Comparison of ENCODE assay signal across 16 cellular contexts in genomic region chr5:2303391-2304100, GRCh38.
"Had no signal": no experiment of that assay in that cellular context is flagged by ENCODE, and none has a peak within 500 bp of the region (broad histone marks: within the 10 kb centered on the region; RNA-seq: fewer than 3 reads in every experiment).

No MANE protein-coding gene starts in this region.

- H3K36me3 Mint-ChIP-seq: natural killer cell treated with Interleukin-12 subunit alpha and Interleukin-12 subunit beta and Interleukin-15 and Interleukin-18, amount 100 ng/mL, for 72 hours had no signal

- H3K4me3 Mint-ChIP-seq: activated T-cell treated with anti-CD3 and anti-CD28 coated beads, Interleukin-2, amount 50 U/mL, for 72 hours; natural killer cell treated with Interleukin-12 subunit alpha and Interleukin-12 subunit beta and Interleukin-15 and Interleukin-18, amount 100 ng/mL, for 72 hours had no signal

- H3K9me3 Mint-ChIP-seq: activated T-cell treated with anti-CD3 and anti-CD28 coated beads, Interleukin-2, amount 50 U/mL, for 72 hours had no signal

- H3K27ac Mint-ChIP-seq: activated T-cell treated with anti-CD3 and anti-CD28 coated beads, Interleukin-2, amount 50 U/mL, for 72 hours; natural killer cell treated with Interleukin-12 subunit alpha and Interleukin-12 subunit beta and Interleukin-15 and Interleukin-18, amount 100 ng/mL, for 72 hours had no signal

- DNase-seq: activated CD4-positive, CD25-positive, alpha-beta regulatory T cell treated with anti-CD3 and anti-CD28 coated beads, Interleukin-2, amount 50 U/mL, for 72 hours; activated CD8-positive, alpha-beta memory T cell treated with anti-CD3 and anti-CD28 coated beads for 24 hours; activated CD8-positive, alpha-beta memory T cell treated with anti-CD3 and anti-CD28 coated beads, Interleukin-2, amount 50 U/mL, for 48 hours; activated effector memory CD4-positive, alpha-beta T cell treated with anti-CD3 and anti-CD28 coated beads, Interleukin-2, amount 50 U/mL, for 16 hours; activated naive CD4-positive, alpha-beta T cell treated with anti-CD3 and anti-CD28 coated beads, Interleukin-2, amount 50 U/mL, for 16 hours; activated T-cell treated with anti-CD3 and anti-CD28 coated beads, Interleukin-2, amount 50 U/mL, for 72 hours; cortex of kidney; effector CD8-positive, alpha-beta T cell; psoas muscle; right cardiac atrium; stimulated activated naive CD8-positive, alpha-beta T cell treated with anti-CD3 and anti-CD28 coated beads, Interleukin-15, Interleukin-2, amounts not matched to agents 100 U/mL and 50 U/mL, for 24 hours; substantia nigra; T1000 had no signal

- ATAC-seq: activated T-cell treated with anti-CD3 and anti-CD28 coated beads, Interleukin-2, amount 50 U/mL, for 72 hours; gastroesophageal sphincter; left lobe of liver; natural killer cell treated with Interleukin-12 subunit alpha and Interleukin-12 subunit beta and Interleukin-15 and Interleukin-18, amount 100 ng/mL, for 72 hours; psoas muscle; right cardiac atrium; stimulated activated naive CD8-positive, alpha-beta T cell treated with anti-CD3 and anti-CD28 coated beads, Interleukin-15, Interleukin-2, amounts not matched to agents 100 U/mL and 50 U/mL, for 24 hours had no signal
